ENCODE assay signal across 20 cellular contexts in genomic region chr3:170714562-170715535, GRCh38.
DNase-seq lines count a peak whose midpoint lies in the region; ATAC-seq and TF ChIP-seq lines count a peak whose summit lies in the region.
"Had no signal": no experiment of that assay in that cellular context is flagged by ENCODE, and none has a peak within 500 bp of the region (broad histone marks: within the 10 kb centered on the region; RNA-seq: fewer than 3 reads in every experiment).

No MANE protein-coding gene starts in this region.

- intact Hi-C loops in body of pancreas (cut with DNase I), result no loop called here

- ATAC-seq in body of pancreas, result no peak
- ATAC-seq: natural killer cell treated with Interleukin-12 subunit alpha and Interleukin-12 subunit beta and Interleukin-15 and Interleukin-18, amount 100 ng/mL, for 72 hours had no signal

- no peaks in the 10 kb centered on the region for H3K36me3 ChIP-seq in adipocyte (ENCODE audit: control insufficient read depth, insufficient read depth, low read length, severe bottlenecking)
- no peaks in the 10 kb centered on the region for H3K36me3 ChIP-seq in skeletal muscle satellite cell (ENCODE audit: insufficient read depth, low read length)
- no peaks in the 10 kb centered on the region for H3K36me3 ChIP-seq in body of pancreas (replicated peaks in 1 of 2; ENCODE audit: insufficient read depth in 1 of 2, low read depth in 2 of 2)
- H3K36me3 ChIP-seq: HAP-1, prostate gland, WERI-Rb-1 had no signal

- H3K27me3 ChIP-seq in adipocyte (replicated peaks; ENCODE audit: control insufficient read depth, insufficient read depth, low read length) (no peaks in the 10 kb centered on the region), skeletal muscle satellite cell (ENCODE audit: control insufficient read depth, insufficient read depth, low read length) (no peaks in the 10 kb centered on the region), body of pancreas (no peaks in the 10 kb centered on the region)

- 60 to 64% methylated on average over 3 of the region's 3 CpGs for WGBS in body of pancreas, 2 donors

- no peak for TF ChIP-seq CTCF in body of pancreas (IDR thresholded peaks at IDR 0.05)

- peaks cover 4% of the 10 kb centered on the region for H3K9me3 ChIP-seq in adipocyte (ENCODE audit: control insufficient read depth, low read length)
- H3K9me3 ChIP-seq in skeletal muscle satellite cell (replicated peaks; ENCODE audit: low read length), result no peaks in the 10 kb centered on the region
- H3K9me3 ChIP-seq in body of pancreas, result peaks cover 0 to 5% (median 0%) of the 10 kb centered on the region in 3 donors
- H3K9me3 ChIP-seq: prostate gland had no signal

- H3K4me1 ChIP-seq in adipocyte (ENCODE audit: control insufficient read depth, insufficient read depth, low read length) (peaks cover 49% of the 10 kb centered on the region), skeletal muscle satellite cell (ENCODE audit: control insufficient read depth, insufficient read depth, low read length) (peaks cover 40% of the 10 kb centered on the region), body of pancreas (no peaks in the 10 kb centered on the region)
- H3K4me1 ChIP-seq: prostate gland had no signal

- H3K4me2 ChIP-seq in skeletal muscle satellite cell (ENCODE audit: low read length), result peak overlapping the region; percentile 47
- H3K4me2 ChIP-seq: KMS-11 had no signal

- no peak overlapping the region for H3K4me3 ChIP-seq in adipocyte (ENCODE audit: low read length)
- H3K4me3 ChIP-seq in skeletal muscle satellite cell (ENCODE audit: low read length), result no peak overlapping the region
- H3K4me3 ChIP-seq in body of pancreas, result no peak overlapping the region
- H3K4me3 ChIP-seq: HAP-1, prostate gland had no signal

- no peak overlapping the region for H3K27ac ChIP-seq in body of pancreas
- H3K27ac ChIP-seq: C4-2B, KMS-11, prostate gland, WERI-Rb-1 had no signal

- TF ChIP-seq POLR2A in body of pancreas (IDR thresholded peaks at IDR 0.05) (no peak), erythroblast (IDR thresholded peaks at IDR 0.05; ENCODE audit: low read length) (no peak)

- H3K9ac ChIP-seq in adipocyte (ENCODE audit: low read length) (no peak overlapping the region), skeletal muscle satellite cell (ENCODE audit: low read depth, low read length) (peak overlapping the region; percentile 48)
- H3K9ac ChIP-seq: KMS-11 had no signal

- DNase-seq in HPDE6-E6E7 (ENCODE audit: extremely low spot score), result peak; percentile 31
- DNase-seq in adipocyte (ENCODE audit: low read depth), result peak; percentile 73
- peak; percentile 84 for DNase-seq in fibroblast of peridontal ligament (ENCODE audit: extremely low read depth)
- no peak for DNase-seq in body of pancreas
- DNase-seq in NCI-H748 (lab: John Stamatoyannopoulos, UW; ENCODE audit: unreplicated experiment), result no peak
- no peak for DNase-seq in erythroblast (lab: John Stamatoyannopoulos, UW)
- DNase-seq: activated CD8-positive, alpha-beta memory T cell treated with anti-CD3 and anti-CD28 coated beads for 24 hours; DMS 273 treated with DMSO at 0.1 percent for 48 hours; islet precursor cell; mesendoderm; NCI-H1092 treated with DMSO at 0.1 percent for 48 hours; NCI-H2171 treated with DMSO at 0.1 percent for 48 hours; T-helper 1 cell; WERI-Rb-1 had no signal

Comparison
In these comparisons a context has a peak if more than half of its experiments do, and no peak if none do; other contexts are left out.
1. DNase-seq: peak in HPDE6-E6E7 (single experiment), adipocyte (single experiment) and fibroblast of peridontal ligament (single experiment); none in body of pancreas (0 of 4), NCI-H748 (single experiment) and erythroblast (0 of 2).